1 cellular context compared by ENCODE assay signal in the genomic region with DNA sequence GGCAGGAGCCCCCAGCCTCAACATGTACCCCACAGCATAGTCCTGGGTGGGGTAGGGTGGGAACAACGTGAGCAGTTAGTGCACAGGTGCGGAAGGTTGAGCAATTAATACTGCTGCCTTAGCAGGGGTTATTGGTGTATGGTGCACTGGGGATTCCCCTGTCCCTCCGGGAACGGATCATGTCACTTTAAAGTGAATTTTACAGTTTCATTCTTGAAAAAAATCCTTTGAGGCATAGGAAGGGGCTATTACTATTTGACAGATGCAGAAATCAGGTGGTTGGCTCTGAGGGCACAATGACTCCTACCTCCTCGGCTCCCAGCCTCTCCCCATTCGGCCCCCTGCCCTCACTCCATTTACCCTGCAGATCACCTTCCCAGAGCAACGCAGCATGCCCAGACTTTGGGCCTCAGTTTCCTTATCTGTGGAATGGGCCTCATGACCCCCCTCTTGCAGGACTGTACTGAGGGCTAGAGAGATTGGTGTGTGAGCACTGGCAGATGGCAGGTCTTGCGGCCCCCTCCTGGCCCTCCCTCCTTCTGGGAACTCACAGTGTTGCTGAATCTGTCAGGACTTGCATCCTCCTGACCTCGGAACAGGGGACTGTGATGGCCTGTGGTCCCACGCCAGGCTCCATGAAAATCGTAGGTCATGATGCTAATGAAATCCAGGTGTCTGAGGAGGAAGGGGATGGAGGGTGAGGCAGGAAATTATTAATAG.
TF ChIP-seq lines count a peak whose summit lies in the region.

No MANE protein-coding gene starts in this region.

TF ChIP-seq in HepG2, 621 proteins besides CTCF, POLR2A, EP300 and RAD21:
- TF ChIP-seq ZNF629 (CRISPR knock-in tag; conservative IDR thresholded peaks at IDR 0.05) (peak; percentile 52; the same call in 1 of the 2 replicates), NFE2L2 (IDR thresholded peaks at IDR 0.05; ENCODE audit: low read length) (no peak), ATM (IDR thresholded peaks at IDR 0.05; ENCODE audit: borderline replicate concordance) (no peak)
- TF ChIP-seq, protein P1, sequence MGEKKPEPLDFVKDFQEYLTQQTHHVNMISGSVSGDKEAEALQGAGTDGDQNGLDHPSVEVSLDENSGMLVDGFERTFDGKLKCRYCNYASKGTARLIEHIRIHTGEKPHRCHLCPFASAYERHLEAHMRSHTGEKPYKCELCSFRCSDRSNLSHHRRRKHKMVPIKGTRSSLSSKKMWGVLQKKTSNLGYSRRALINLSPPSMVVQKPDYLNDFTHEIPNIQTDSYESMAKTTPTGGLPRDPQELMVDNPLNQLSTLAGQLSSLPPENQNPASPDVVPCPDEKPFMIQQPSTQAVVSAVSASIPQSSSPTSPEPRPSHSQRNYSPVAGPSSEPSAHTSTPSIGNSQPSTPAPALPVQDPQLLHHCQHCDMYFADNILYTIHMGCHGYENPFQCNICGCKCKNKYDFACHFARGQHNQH (CRISPR knock-in tag; IDR thresholded peaks at IDR 0.05) = no peak
